ENCODE assay signal across 20 cellular contexts in the genomic region with DNA sequence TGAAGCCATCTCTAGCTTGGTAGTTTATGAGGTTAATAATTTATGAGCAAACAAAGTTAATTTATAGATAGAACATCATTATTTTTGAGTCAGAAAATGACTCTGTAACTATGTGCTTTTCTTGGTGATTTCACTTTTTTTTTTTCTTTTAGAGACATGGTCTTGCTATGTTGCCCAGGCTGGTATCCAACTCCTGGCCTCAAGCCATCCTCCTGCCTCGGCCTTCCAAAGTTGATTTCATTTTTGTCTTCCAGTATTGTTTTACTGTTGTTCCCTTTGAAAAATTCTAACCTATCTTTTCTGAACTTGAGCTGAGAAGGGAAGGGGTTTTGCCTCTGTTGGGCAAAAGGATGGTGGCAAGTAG. TPM values are rescaled to one million over a fixed set of nuclear protein-coding genes. Genes with fewer than 3 reads are reported as not detected.
DNase-seq lines count a peak whose midpoint lies in the region; ATAC-seq, FAIRE-seq and TF ChIP-seq lines count a peak whose summit lies in the region.
"Had no signal": no experiment of that assay in that cellular context is flagged by ENCODE, and none has a peak within 500 bp of the region (broad histone marks: within the 10 kb centered on the region; RNA-seq: fewer than 3 reads in every experiment).

No MANE protein-coding gene starts in this region.

- TF ChIP-seq POLR2A in esophagus squamous epithelium (IDR thresholded peaks at IDR 0.05), result no peak

- H4K20me1 ChIP-seq in BLaER1 treated with 17β-estradiol and CSF1 and Interleukin-3, amounts not matched to agents 10 nM and 100 nM, result no peaks in the 10 kb centered on the region

- H3K4me1 ChIP-seq in BLaER1 treated with 17β-estradiol and CSF1 and Interleukin-3, amounts not matched to agents 10 nM and 100 nM, result peaks cover 11 to 61% (median 29%) of the 10 kb centered on the region in 10 experiments
- H3K4me1 ChIP-seq in CD4-positive, alpha-beta memory T cell (ENCODE audit: insufficient read depth, low read length), result peaks cover 70% of the 10 kb centered on the region
- H3K4me1 ChIP-seq in esophagus squamous epithelium, result peaks cover 6 to 9% (median 7%) of the 10 kb centered on the region in 3 donors
- H3K4me1 ChIP-seq: parathyroid adenoma had no signal

- peaks cover 44 to 87% (median 60%) of the 10 kb centered on the region in 4 donors for H3K4me1 Mint-ChIP-seq in CD4-positive, alpha-beta memory T cell
- peaks cover 51% of the 10 kb centered on the region for H3K4me1 Mint-ChIP-seq in activated CD8-positive, alpha-beta T cell treated with anti-CD3 and anti-CD28 coated beads, Interleukin-2, amount 10 ng/mL, durations not matched to agents 7 days and 5 days (ENCODE audit: low read depth)
- peaks cover 5% of the 10 kb centered on the region for H3K4me1 Mint-ChIP-seq in glutamatergic neuron (ENCODE audit: low read depth, unreplicated experiment)

- no peak overlapping the region for H3K27ac ChIP-seq in BLaER1 treated with 17β-estradiol and CSF1 and Interleukin-3, amounts not matched to agents 10 nM and 100 nM
- H3K27ac ChIP-seq in CD4-positive, alpha-beta memory T cell (ENCODE audit: low read depth, low read length), result peak overlapping the region; percentile 64
- H3K27ac ChIP-seq in esophagus squamous epithelium, result no peak overlapping the region
- H3K27ac ChIP-seq: lower lobe of right lung, parathyroid adenoma, upper lobe of right lung had no signal

- no peak for DNase-seq in CD4-positive, alpha-beta memory T cell
- DNase-seq in activated CD8-positive, alpha-beta T cell treated with anti-CD3 and anti-CD28 coated beads, Interleukin-2, amount 10 ng/mL, durations not matched to agents 7 days and 5 days, result no peak
- DNase-seq in glutamatergic neuron, result no peak
- no peak for DNase-seq in GOT3 (lab: John Stamatoyannopoulos, UW)
- DNase-seq in mucosa of gallbladder (ENCODE audit: low spot score), result no peak
- DNase-seq in esophagus squamous epithelium (lab: John Stamatoyannopoulos, UW), result no peak
- no peak for DNase-seq in RCC 7860 (ENCODE audit: low spot score)
- DNase-seq: activated gamma-delta T cell treated with Interleukin-2 at 50 U/mL for 16 hours, lower lobe of right lung, NCI-H187, upper lobe of right lung had no signal

- peak overlapping the region; percentile 76 to 91 (median 87) for H3K4me3 Mint-ChIP-seq in CD4-positive, alpha-beta memory T cell
- H3K4me3 Mint-ChIP-seq in activated CD8-positive, alpha-beta T cell treated with anti-CD3 and anti-CD28 coated beads, Interleukin-2, amount 10 ng/mL, durations not matched to agents 7 days and 5 days, result no peak overlapping the region
- peak overlapping the region; percentile 30 for H3K4me3 Mint-ChIP-seq in glutamatergic neuron (ENCODE audit: unreplicated experiment)
- H3K4me3 Mint-ChIP-seq: brain, GM23338 had no signal

- no peak for FAIRE-seq in RCC 7860 (lab: Jason Lieb, UNC)
- FAIRE-seq: G401.6, islet of Langerhans had no signal

- H3K4me2 ChIP-seq in BLaER1 treated with 17β-estradiol and CSF1 and Interleukin-3, amounts not matched to agents 10 nM and 100 nM, result peak overlapping the region; percentile 20 to 64 (median 41); a peak in 17 of 22 replicates
- H3K4me2 ChIP-seq: GM23338 had no signal

- POLR2A ChIA-PET in CD4-positive, alpha-beta memory T cell (lab: Charles Lee; ENCODE audit: partially characterized antibody), result interaction anchor here (0.6 to 2.5 kb wide), 9 partner anchors 8 to 194 kb away, joined by 3 to 27 read pairs (median 5); partner anchors contain the start of genes CENATAC, RPS25 and TRAPPC4
- POLR2A ChIA-PET in activated CD8-positive, alpha-beta T cell treated with anti-CD3 and anti-CD28 coated beads, Interleukin-2, amount 10 ng/mL, durations not matched to agents 7 days and 5 days (lab: Charles Lee), result interaction anchor here (0.6 kb wide), 1 partner anchor 93 kb away, joined by 3 read pairs; no protein-coding TSS in a partner anchor

- ATAC-seq in activated CD8-positive, alpha-beta T cell treated with anti-CD3 and anti-CD28 coated beads, Interleukin-2, amount 10 ng/mL, durations not matched to agents 7 days and 5 days, result no peak
- ATAC-seq: GM23338, lower lobe of right lung, sciatic nerve had no signal

- H3K9me3 Mint-ChIP-seq in CD4-positive, alpha-beta memory T cell, result peaks cover 0 to 2% (median 0%) of the 10 kb centered on the region in 8 donors
- no peaks in the 10 kb centered on the region for H3K9me3 Mint-ChIP-seq in activated CD8-positive, alpha-beta T cell treated with anti-CD3 and anti-CD28 coated beads, Interleukin-2, amount 10 ng/mL, durations not matched to agents 7 days and 5 days (ENCODE audit: insufficient read depth)
- H3K9me3 Mint-ChIP-seq in glutamatergic neuron (ENCODE audit: unreplicated experiment), result peaks cover 2% of the 10 kb centered on the region
- H3K9me3 Mint-ChIP-seq: GM23338 had no signal

- no peak overlapping the region for H3K4me3 ChIP-seq in BLaER1 treated with 17β-estradiol and CSF1 and Interleukin-3, amounts not matched to agents 10 nM and 100 nM
- H3K4me3 ChIP-seq in CD4-positive, alpha-beta memory T cell (ENCODE audit: low read length in 2 of 2), result peak overlapping the region in 1 of 2 donors; percentile 51
- no peak overlapping the region for H3K4me3 ChIP-seq in esophagus squamous epithelium
- H3K4me3 ChIP-seq: GM23338, lower lobe of right lung, upper lobe of right lung had no signal

- TF ChIP-seq CTCF in glutamatergic neuron (IDR thresholded peaks at IDR 0.05; ENCODE audit: partially characterized antibody, unreplicated experiment) (no peak), esophagus squamous epithelium (IDR thresholded peaks at IDR 0.05) (no peak)

- no peaks in the 10 kb centered on the region for H3K9me3 ChIP-seq in BLaER1 treated with 17β-estradiol and CSF1 and Interleukin-3, amounts not matched to agents 10 nM and 100 nM (replicated peaks in 1 of 11)
- no peaks in the 10 kb centered on the region for H3K9me3 ChIP-seq in CD4-positive, alpha-beta memory T cell (ENCODE audit: control insufficient read depth in 1 of 2, low read length in 2 of 2)
- H3K9me3 ChIP-seq in esophagus squamous epithelium, result no peaks in the 10 kb centered on the region
- H3K9me3 ChIP-seq: lower lobe of right lung, upper lobe of right lung had no signal

- intact Hi-C loops in CD4-positive, alpha-beta memory T cell (cut with micrococcal nuclease), result no loop called here
- intact Hi-C loops in esophagus squamous epithelium (cut with DNase I), result no loop called here

- H3K9ac ChIP-seq in BLaER1 treated with 17β-estradiol and CSF1 and Interleukin-3, amounts not matched to agents 10 nM and 100 nM, result no peak overlapping the region
- H3K9ac ChIP-seq: parathyroid adenoma had no signal

- peak overlapping the region; percentile 91 to 97 (median 94) for H3K27ac Mint-ChIP-seq in CD4-positive, alpha-beta memory T cell
- peak overlapping the region; percentile 55 for H3K27ac Mint-ChIP-seq in activated CD8-positive, alpha-beta T cell treated with anti-CD3 and anti-CD28 coated beads, Interleukin-2, amount 10 ng/mL, durations not matched to agents 7 days and 5 days
- H3K27ac Mint-ChIP-seq in glutamatergic neuron (ENCODE audit: unreplicated experiment), result no peak overlapping the region
- H3K27ac Mint-ChIP-seq: brain, GM23338 had no signal

- H3K27me3 ChIP-seq in BLaER1 treated with 17β-estradiol and CSF1 and Interleukin-3, amounts not matched to agents 10 nM and 100 nM, result no peaks in the 10 kb centered on the region
- no peaks in the 10 kb centered on the region for H3K27me3 ChIP-seq in CD4-positive, alpha-beta memory T cell (ENCODE audit: insufficient read depth, low read length)
- H3K27me3 ChIP-seq in esophagus squamous epithelium, result no peaks in the 10 kb centered on the region
- H3K27me3 ChIP-seq: upper lobe of right lung had no signal

- no peaks in the 10 kb centered on the region for H3K36me3 Mint-ChIP-seq in CD4-positive, alpha-beta memory T cell
- H3K36me3 Mint-ChIP-seq in activated CD8-positive, alpha-beta T cell treated with anti-CD3 and anti-CD28 coated beads, Interleukin-2, amount 10 ng/mL, durations not matched to agents 7 days and 5 days (ENCODE audit: low read depth), result no peaks in the 10 kb centered on the region
- no peaks in the 10 kb centered on the region for H3K36me3 Mint-ChIP-seq in glutamatergic neuron (ENCODE audit: unreplicated experiment)
- H3K36me3 Mint-ChIP-seq: brain had no signal

- CTCF ChIA-PET in CD4-positive, alpha-beta memory T cell (lab: Charles Lee; ENCODE audit: partially characterized antibody), result interaction anchor here (0.7 to 2.4 kb wide), 11 partner anchors 8 to 1082 kb away, joined by 3 to 16 read pairs (median 5); partner anchors contain the start of gene DDX6
- CTCF ChIA-PET in activated CD8-positive, alpha-beta T cell treated with anti-CD3 and anti-CD28 coated beads, Interleukin-2, amount 10 ng/mL, durations not matched to agents 7 days and 5 days (lab: Charles Lee), result interaction anchor here (1.2 to 2.4 kb wide), 6 partner anchors 12 to 93 kb away, joined by 3 to 14 read pairs (median 5); partner anchors contain the start of gene DDX6

- 13 to 14% methylated on average over 1 of the region's 1 CpG for WGBS in esophagus squamous epithelium, 2 donors

- H3K27me3 Mint-ChIP-seq in CD4-positive, alpha-beta memory T cell, result no peaks in the 10 kb centered on the region
- H3K27me3 Mint-ChIP-seq in activated CD8-positive, alpha-beta T cell treated with anti-CD3 and anti-CD28 coated beads, Interleukin-2, amount 10 ng/mL, durations not matched to agents 7 days and 5 days (ENCODE audit: low read depth), result no peaks in the 10 kb centered on the region
- H3K27me3 Mint-ChIP-seq in glutamatergic neuron (ENCODE audit: unreplicated experiment), result no peaks in the 10 kb centered on the region

- H3K36me3 ChIP-seq in BLaER1 treated with 17β-estradiol and CSF1 and Interleukin-3, amounts not matched to agents 10 nM and 100 nM, result no peaks in the 10 kb centered on the region
- H3K36me3 ChIP-seq in CD4-positive, alpha-beta memory T cell (ENCODE audit: insufficient read depth, low read length), result no peaks in the 10 kb centered on the region
- H3K36me3 ChIP-seq in esophagus squamous epithelium, result no peaks in the 10 kb centered on the region
- H3K36me3 ChIP-seq: lower lobe of right lung, upper lobe of right lung had no signal

RNA-seq across cellular contexts. Expression of gene CXCR5, which starts 0.7 kb away (rescaled TPM):
- total RNA-seq in CD4-positive, alpha-beta memory T cell, result 10 to 100 TPM; 21.1 to 21.5 TPM
- 10 to 100 TPM in 1 of 2 donors, 1 to 10 TPM in 1; 7.9 to 18.2 TPM for polyA plus RNA-seq in CD4-positive, alpha-beta memory T cell
- total RNA-seq in activated CD8-positive, alpha-beta T cell treated with anti-CD3 and anti-CD28 coated beads, Interleukin-2, amount 10 ng/mL, durations not matched to agents 7 days and 5 days, result under 1 TPM; 0.08 to 0.18 TPM
- not detected for total RNA-seq in glutamatergic neuron (ENCODE audit: unreplicated experiment)
- 0.06 TPM for total RNA-seq in mucosa of gallbladder
- total RNA-seq in esophagus squamous epithelium, result under 1 TPM in 1 of 4 donors, not detected in 3; 0.06 TPM
- total RNA-seq: fibroblast of villous mesenchyme, GM23338, myocyte, upper lobe of right lung had no signal

RNA-seq across cellular contexts. Expression of gene BCL9L, which starts 42.7 kb away (rescaled TPM):
- 100 to 1,000 TPM; 216 to 232 TPM for total RNA-seq in CD4-positive, alpha-beta memory T cell
- 10 to 100 TPM in 1 of 2 donors, under 1 TPM in 1; 0.45 to 10.9 TPM for polyA plus RNA-seq in CD4-positive, alpha-beta memory T cell
- total RNA-seq in activated CD8-positive, alpha-beta T cell treated with anti-CD3 and anti-CD28 coated beads, Interleukin-2, amount 10 ng/mL, durations not matched to agents 7 days and 5 days, result 10 to 100 TPM; 70.0 to 70.6 TPM
- total RNA-seq in glutamatergic neuron (ENCODE audit: unreplicated experiment), result 13.0 TPM
- 107 TPM for total RNA-seq in mucosa of gallbladder
- total RNA-seq in esophagus squamous epithelium, result 10 to 100 TPM; 16.4 to 29.6 (median 18.9) TPM

Comparison
In these comparisons a context has a peak if more than half of its experiments do, and no peak if none do; other contexts are left out.
1. RNA of gene CXCR5, which starts 0.7 kb away (total RNA-seq): 21.1 to 21.5 TPM in CD4-positive, alpha-beta memory T cell; 0.08 to 0.18 TPM in activated CD8-positive, alpha-beta T cell treated with anti-CD3 and anti-CD28 coated beads, Interleukin-2, amount 10 ng/mL, durations not matched to agents 7 days and 5 days, 0.06 TPM in mucosa of gallbladder (single experiment), not detected in glutamatergic neuron (single experiment) and 0.06 TPM in esophagus squamous epithelium; every median in the first group is over 10 times any median in the second.